In genomic region chr12:119500209-119500608, GRCh38 we compare ENCODE assay signal across 20 cellular contexts.
"Had no signal": no experiment of that assay in that cellular context is flagged by ENCODE, and none has a peak within 500 bp of the region (broad histone marks: within the 10 kb centered on the region; RNA-seq: fewer than 3 reads in every experiment).

No MANE protein-coding gene starts in this region.

- H3K27ac ChIP-seq: cardiac muscle cell, foreskin keratinocyte, lower lobe of right lung, ovary, thoracic aorta, upper lobe of left lung had no signal

- H3K27ac Mint-ChIP-seq: activated B cell treated with CpG ODN at 0.5 μM for 24 hours; activated CD4-positive, alpha-beta memory T cell treated with anti-CD3 and anti-CD28 coated beads for 36 hours; activated naive CD8-positive, alpha-beta T cell; activated T-helper 1 cell treated with anti-CD3 and anti-CD28 coated beads, Interleukin-12 subunit alpha, Interleukin-12 subunit beta, Interleukin-2, Interleukin-4 antibody, amounts not matched to agents 30 ng/mL and 10 ng/mL and 1 ng/mL, durations not matched to agents 14 hours and 24 hours and 36 hours; stimulated activated naive B cell treated with anti-CD40 and anti-IgM and Interleukin-4, amounts not matched to agents 10 μg/mL and 1 μg/mL and 100 μg/mL, for 72 hours had no signal

- H3K36me3 Mint-ChIP-seq: activated CD4-positive, alpha-beta memory T cell treated with anti-CD3 and anti-CD28 coated beads for 36 hours; activated naive CD8-positive, alpha-beta T cell; naive thymus-derived CD8-positive, alpha-beta T cell; stimulated activated naive B cell treated with anti-CD40 and anti-IgM and Interleukin-4, amounts not matched to agents 10 μg/mL and 1 μg/mL and 100 μg/mL, for 72 hours had no signal

- H3K4me1 ChIP-seq: foreskin keratinocyte, lower lobe of right lung, upper lobe of left lung had no signal

- H3K27me3 ChIP-seq: cardiac muscle cell, foreskin keratinocyte, ovary, upper lobe of left lung had no signal

- H3K9me3 Mint-ChIP-seq: activated B cell treated with CpG ODN at 0.5 μM for 24 hours; activated CD4-positive, alpha-beta memory T cell treated with anti-CD3 and anti-CD28 coated beads for 36 hours; activated T-helper 1 cell treated with anti-CD3 and anti-CD28 coated beads, Interleukin-12 subunit alpha, Interleukin-12 subunit beta, Interleukin-2, Interleukin-4 antibody, amounts not matched to agents 30 ng/mL and 10 ng/mL and 1 ng/mL, durations not matched to agents 14 hours and 24 hours and 36 hours had no signal

- H3K36me3 ChIP-seq: cardiac muscle cell, lower lobe of right lung, ovary, thoracic aorta, upper lobe of left lung had no signal

- H3K4me3 ChIP-seq: cardiac muscle cell, lower lobe of right lung, ovary, thoracic aorta, upper lobe of left lung had no signal

- H3K4me3 Mint-ChIP-seq: activated B cell treated with CpG ODN at 0.5 μM for 24 hours; activated CD4-positive, alpha-beta memory T cell treated with anti-CD3 and anti-CD28 coated beads for 36 hours; activated naive CD8-positive, alpha-beta T cell; activated T-helper 1 cell treated with anti-CD3 and anti-CD28 coated beads, Interleukin-12 subunit alpha, Interleukin-12 subunit beta, Interleukin-2, Interleukin-4 antibody, amounts not matched to agents 30 ng/mL and 10 ng/mL and 1 ng/mL, durations not matched to agents 14 hours and 24 hours and 36 hours; naive thymus-derived CD8-positive, alpha-beta T cell; stimulated activated naive B cell treated with anti-CD40 and anti-IgM and Interleukin-4, amounts not matched to agents 10 μg/mL and 1 μg/mL and 100 μg/mL, for 72 hours had no signal

- H3K4me1 Mint-ChIP-seq: activated B cell treated with CpG ODN at 0.5 μM for 24 hours; naive thymus-derived CD8-positive, alpha-beta T cell had no signal

- DNase-seq: activated B cell treated with CpG ODN at 0.5 μM for 24 hours; activated CD4-positive, alpha-beta memory T cell treated with anti-CD3 and anti-CD28 coated beads for 36 hours; activated CD4-positive, alpha-beta T cell treated with anti-CD3 and anti-CD28 coated beads for 4 hours; activated gamma-delta T cell treated with Interleukin-2 at 50 U/mL for 16 hours; activated T-cell treated with anti-CD3 and anti-CD28 coated beads for 4 hours; dermis blood vessel endothelial cell; effector memory CD4-positive, alpha-beta T cell; foreskin keratinocyte; hypothalamus; islet precursor cell; left colon; lower lobe of right lung; naive thymus-derived CD8-positive, alpha-beta T cell; ovary; stimulated activated naive B cell treated with anti-CD40 and anti-IgM and Interleukin-4, amounts not matched to agents 10 μg/mL and 1 μg/mL and 100 μg/mL, for 72 hours; upper lobe of left lung had no signal

- ATAC-seq: foreskin keratinocyte; left colon; lower lobe of right lung; naive thymus-derived CD8-positive, alpha-beta T cell; stimulated activated naive B cell treated with anti-CD40 and anti-IgM and Interleukin-4, amounts not matched to agents 10 μg/mL and 1 μg/mL and 100 μg/mL, for 72 hours had no signal
